ENCODE assay signal across 22 cellular contexts in genomic region chr9:14561929-14562386, GRCh38.
DNase-seq lines count a peak whose midpoint lies in the region; ATAC-seq, FAIRE-seq and TF ChIP-seq lines count a peak whose summit lies in the region.
"Had no signal": no experiment of that assay in that cellular context is flagged by ENCODE, and none has a peak within 500 bp of the region (broad histone marks: within the 10 kb centered on the region; RNA-seq: fewer than 3 reads in every experiment).

No MANE protein-coding gene starts in this region.

- no peak for TF ChIP-seq POLR2A in vagina (IDR thresholded peaks at IDR 0.05)

- no peak overlapping the region for H3K4me3 ChIP-seq in hepatocyte
- H3K4me3 ChIP-seq in pancreas: no peak overlapping the region
- no peak overlapping the region for H3K4me3 ChIP-seq in vagina
- H3K4me3 ChIP-seq: esophagus muscularis mucosa, gastrocnemius medialis, HAP-1, stomach, upper lobe of right lung had no signal

- no peaks in the 10 kb centered on the region for H3K79me2 ChIP-seq in hepatocyte

- H3K27me3 ChIP-seq in hepatocyte: no peaks in the 10 kb centered on the region
- H3K27me3 ChIP-seq in pancreas: no peaks in the 10 kb centered on the region
- no peaks in the 10 kb centered on the region for H3K27me3 ChIP-seq in vagina
- H3K27me3 ChIP-seq: esophagus muscularis mucosa, gastrocnemius medialis, stomach, upper lobe of right lung had no signal

- peak; percentile 55 for DNase-seq in NCI-H1092 treated with DMSO at 0.1 percent for 48 hours (lab: John Stamatoyannopoulos, UW)
- DNase-seq in NCI-H1092 (lab: John Stamatoyannopoulos, UW): no peak
- peak; percentile 95 to 96 for DNase-seq in NCI-H526 (lab: John Stamatoyannopoulos, UW)
- DNase-seq in hepatocyte (ENCODE audit: low spot score): peak; percentile 20
- DNase-seq in pancreas: peak in 3 of 6 donors; percentile 18 to 68 (median 22)
- DNase-seq in SIG-M5 (lab: John Stamatoyannopoulos, UW): no peak
- no peak for DNase-seq in vagina (ENCODE audit: extremely low spot score in 2 of 2)
- DNase-seq: activated CD4-positive, alpha-beta T cell treated with anti-CD3 and anti-CD28 coated beads for 1 hour; cerebellar nuclear complex; DMS79; effector CD4-positive, alpha-beta T cell; gastrocnemius medialis; NCI-H1417 treated with DMSO at 0.1 percent for 48 hours; RPMI8226; stimulated activated CD4-positive, alpha-beta T cell treated with anti-CD3 and anti-CD28 coated beads, Interleukin-4, amount 100 ng/mL, for 24 hours; stomach; upper lobe of right lung had no signal

- H2AFZ ChIP-seq in hepatocyte: peak overlapping the region; percentile 7

- intact Hi-C loops in pancreas (cut with DNase I) (no loop called here), vagina (cut with DNase I) (no loop called here)

- no peaks in the 10 kb centered on the region for H4K20me1 ChIP-seq in hepatocyte (ENCODE audit: insufficient read depth, poor library complexity, severe bottlenecking)

- H3K36me3 ChIP-seq in hepatocyte (replicated peaks; ENCODE audit: insufficient read depth, low read depth) (no peaks in the 10 kb centered on the region), pancreas (no peaks in the 10 kb centered on the region), vagina (no peaks in the 10 kb centered on the region)
- H3K36me3 ChIP-seq: esophagus muscularis mucosa, gastrocnemius medialis, HAP-1, stomach, upper lobe of right lung had no signal

- FAIRE-seq in pancreas (lab: Jason Lieb, UNC): no peak

- H3K9me2 ChIP-seq in hepatocyte (replicated peaks; ENCODE audit: insufficient read depth): no peaks in the 10 kb centered on the region

- H3K9me3 ChIP-seq in hepatocyte (ENCODE audit: low read depth) (no peaks in the 10 kb centered on the region), pancreas (no peaks in the 10 kb centered on the region), vagina (no peaks in the 10 kb centered on the region)
- H3K9me3 ChIP-seq: esophagus muscularis mucosa, gastrocnemius medialis, HAP-1, stomach, upper lobe of right lung had no signal

- H3K4me1 ChIP-seq in hepatocyte (ENCODE audit: insufficient read depth): no peaks in the 10 kb centered on the region
- no peaks in the 10 kb centered on the region for H3K4me1 ChIP-seq in pancreas
- H3K4me1 ChIP-seq in vagina: no peaks in the 10 kb centered on the region
- H3K4me1 ChIP-seq: esophagus muscularis mucosa, gastrocnemius medialis, HAP-1, stomach, upper lobe of right lung had no signal

- WGBS in hepatocyte (ENCODE audit: low lambda C conversion rate, missing lambda C conversion rate): 28% methylated on average over 9 of the region's 9 CpGs
- WGBS in pancreas, 2 donors: 24 to 31% methylated on average over 9 of the region's 9 CpGs

- ATAC-seq in pancreas (peak; percentile 35 to 81 (median 64)), GM21367 (IDR thresholded peaks at IDR 0.05; ENCODE audit: unreplicated experiment) (no peak)
- ATAC-seq: gastrocnemius medialis; natural killer cell treated with Interleukin-12 subunit alpha and Interleukin-12 subunit beta and Interleukin-15 and Interleukin-18, amount 100 ng/mL, for 72 hours; upper lobe of right lung had no signal

- H3K27ac ChIP-seq in hepatocyte: no peak overlapping the region
- H3K27ac ChIP-seq in pancreas: peak overlapping the region in 3 of 4 donors; percentile 12 to 54 (median 41)
- no peak overlapping the region for H3K27ac ChIP-seq in vagina
- H3K27ac ChIP-seq: 22Rv1, esophagus muscularis mucosa, gastrocnemius medialis, stomach, upper lobe of right lung had no signal

- H3K4me2 ChIP-seq in hepatocyte: no peak overlapping the region

- TF ChIP-seq CTCF in hepatocyte (IDR thresholded peaks at IDR 0.05; ENCODE audit: poor library complexity): no peak
- no peak for TF ChIP-seq CTCF in pancreas (IDR thresholded peaks at IDR 0.05)
- TF ChIP-seq CTCF in vagina (IDR thresholded peaks at IDR 0.05): no peak

Comparison
In these comparisons a context has a peak if more than half of its experiments do, and no peak if none do; other contexts are left out.
1. DNase-seq: peak in NCI-H1092 treated with DMSO at 0.1 percent for 48 hours (single experiment), NCI-H526 (2 of 2) and hepatocyte (single experiment); none in NCI-H1092 (single experiment), SIG-M5 (single experiment) and vagina (0 of 2).
2. H3K27ac ChIP-seq: peak in pancreas (3 of 4); none in hepatocyte (single experiment) and vagina (single experiment).